31 cellular contexts compared by ENCODE assay signal in genomic region chr12:123543541-123543940, GRCh38.
"Had no signal": no experiment of that assay in that cellular context is flagged by ENCODE, and none has a peak within 500 bp of the region (broad histone marks: within the 10 kb centered on the region; RNA-seq: fewer than 3 reads in every experiment).

No MANE protein-coding gene starts in this region.

- DNase-seq: activated CD4-positive, alpha-beta memory T cell treated with anti-CD3 and anti-CD28 coated beads, Interleukin-2, amount 10 ng/mL, durations not matched to agents 7 days and 5 days; activated CD4-positive, alpha-beta T cell treated with anti-CD3 and anti-CD28 coated beads for 1 hour; activated CD4-positive, alpha-beta T cell treated with anti-CD3 and anti-CD28 coated beads for 4 hours; activated CD4-positive, alpha-beta T cell treated with anti-CD3 and anti-CD28 coated beads, Interleukin-2, amount 10 ng/mL, durations not matched to agents 7 days and 5 days; activated CD4-positive, alpha-beta T cell treated with anti-CD3 and anti-CD28 coated beads, Interleukin-2, amount 50 U/mL, for 4 hours; activated CD4-positive, CD25-positive, alpha-beta regulatory T cell; activated CD8-positive, alpha-beta memory T cell treated with anti-CD3 and anti-CD28 coated beads, Interleukin-2, amount 50 U/mL, for 48 hours; activated gamma-delta T cell; activated naive CD4-positive, alpha-beta T cell; activated naive CD4-positive, alpha-beta T cell treated with anti-CD3 and anti-CD28 coated beads, Interleukin-2, amount 10 ng/mL, durations not matched to agents 7 days and 5 days; activated naive CD8-positive, alpha-beta T cell treated with anti-CD3 and anti-CD28 coated beads, Interleukin-2, amount 10 ng/mL, durations not matched to agents 7 days and 5 days; activated T-cell treated with anti-CD3 and anti-CD28 coated beads for 4 hours; activated T-cell treated with anti-CD3 and anti-CD28 coated beads, Interleukin-2, amount 50 U/mL, for 24 hours; activated T-cell treated with anti-CD3 and anti-CD28 coated beads, Interleukin-2, amount 50 U/mL, for 72 hours; central memory CD4-positive, alpha-beta T cell; cerebellar nuclear complex; colonic mucosa; effector CD8-positive, alpha-beta T cell; esophagus squamous epithelium; foreskin melanocyte; heart right ventricle; T-helper 17 cell; T1000 had no signal

- H3K36me3 ChIP-seq: ascending aorta, breast epithelium, cardiac muscle cell, colonic mucosa, esophagus squamous epithelium, gastroesophageal sphincter, heart right ventricle had no signal

- FAIRE-seq: endometrium, endothelial cell of umbilical vein had no signal

- H3K4me3 ChIP-seq: ascending aorta, breast epithelium, cardiac muscle cell, colonic mucosa, esophagus squamous epithelium, gastroesophageal sphincter, heart right ventricle had no signal

- H3K27me3 ChIP-seq: ascending aorta, breast epithelium, cardiac muscle cell, colonic mucosa, esophagus squamous epithelium, gastroesophageal sphincter, heart right ventricle had no signal

- H3K4me1 ChIP-seq: ascending aorta, breast epithelium, colonic mucosa, esophagus squamous epithelium, gastroesophageal sphincter, heart right ventricle had no signal

- ATAC-seq: activated naive CD4-positive, alpha-beta T cell treated with anti-CD3 and anti-CD28 coated beads, Interleukin-2, amount 50 U/mL, for 72 hours; activated T-cell treated with anti-CD3 and anti-CD28 coated beads, Interleukin-2, amount 50 U/mL, for 72 hours; gastroesophageal sphincter; heart right ventricle; T-helper 17 cell had no signal

- H3K27ac ChIP-seq: ascending aorta, breast epithelium, cardiac muscle cell, colonic mucosa, epithelial cell of prostate, esophagus squamous epithelium, gastroesophageal sphincter, heart right ventricle had no signal

- H3K9me3 ChIP-seq: ascending aorta, breast epithelium, colonic mucosa, gastroesophageal sphincter had no signal
